8 cellular contexts compared by ENCODE assay signal in the genomic region with DNA sequence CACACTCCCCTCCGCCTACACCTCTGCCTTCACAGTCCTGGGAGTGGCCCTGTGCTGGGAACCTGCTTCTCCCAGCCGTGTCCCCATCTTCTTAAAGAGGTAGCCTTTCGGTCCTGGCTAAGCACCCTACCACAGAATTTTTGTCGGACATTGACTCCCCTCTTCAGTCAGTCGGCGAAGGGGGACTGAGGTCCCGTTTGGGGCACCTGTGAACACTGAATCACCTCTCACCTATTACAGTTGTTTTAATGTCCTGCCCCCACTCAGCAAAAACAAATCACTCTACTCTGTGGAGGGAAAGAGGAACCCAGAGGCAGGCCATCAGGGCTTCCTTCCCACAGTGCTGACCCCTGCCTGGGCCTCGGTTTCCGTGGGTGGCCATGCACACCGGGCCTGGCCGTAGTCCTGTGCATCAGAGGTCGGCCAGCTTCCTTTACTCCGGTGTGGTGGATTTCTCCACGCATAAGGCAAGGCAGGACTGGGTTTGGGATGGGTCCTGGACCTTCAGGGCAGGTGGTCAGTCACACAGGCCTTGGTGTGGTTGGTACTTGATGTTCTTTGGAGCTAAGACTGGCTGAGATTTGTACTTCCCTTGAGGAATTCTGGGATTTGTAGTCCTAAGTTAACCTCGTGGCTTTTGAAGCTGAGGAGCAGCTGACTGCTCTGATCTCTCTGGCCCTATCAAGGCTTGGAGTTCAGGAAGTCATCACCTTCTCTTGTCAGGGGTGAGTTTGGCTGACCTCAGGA. TPM values are rescaled to one million over a fixed set of nuclear protein-coding genes. Genes with fewer than 3 reads are reported as not detected.
A peak's percentile ranks its signal among the peaks of the same experiment; 100 is the strongest.
DNase-seq lines count a peak whose midpoint lies in the region; ATAC-seq, FAIRE-seq and TF ChIP-seq lines count a peak whose summit lies in the region.

No MANE protein-coding gene starts in this region.

- no peaks in the 10 kb centered on the region for H3K27me3 Mint-ChIP-seq in CD8-positive, alpha-beta T cell (ENCODE audit: low read depth)
- no peaks in the 10 kb centered on the region for H3K27me3 Mint-ChIP-seq in central memory CD8-positive, alpha-beta T cell

- peak overlapping the region; percentile 81 for H3K27ac ChIP-seq in CD8-positive, alpha-beta T cell (ENCODE audit: low read depth, low read length)
- peak overlapping the region; percentile 100 for H3K27ac ChIP-seq in smooth muscle cell (ENCODE audit: low read depth)

- H3K36me3 ChIP-seq in CD8-positive, alpha-beta T cell (ENCODE audit: insufficient read depth, low read length): peaks cover 23% of the 10 kb centered on the region
- H3K36me3 ChIP-seq in NT2/D1 (ENCODE audit: insufficient read depth, insufficient read length, low read length) (peaks cover 68% of the 10 kb centered on the region), smooth muscle cell (ENCODE audit: low read depth) (peaks cover 3% of the 10 kb centered on the region)

- H3K4me1 ChIP-seq in CD8-positive, alpha-beta T cell (ENCODE audit: insufficient read depth, low read length): peaks cover 16% of the 10 kb centered on the region
- peaks cover 16% of the 10 kb centered on the region for H3K4me1 ChIP-seq in NT2/D1 (ENCODE audit: insufficient read depth, insufficient read length)
- peaks cover 19% of the 10 kb centered on the region for H3K4me1 ChIP-seq in smooth muscle cell (ENCODE audit: low read depth)

- TF ChIP-seq CTCF in CD8-positive, alpha-beta T cell (IDR thresholded peaks at IDR 0.05): no peak
- TF ChIP-seq CTCF in smooth muscle cell (IDR thresholded peaks at IDR 0.05; ENCODE audit: borderline replicate concordance, insufficient read depth, poor library complexity, severe bottlenecking): no peak

- peak overlapping the region; percentile 95 for H3K4me2 ChIP-seq in smooth muscle cell

- intact Hi-C loops in CD8-positive, alpha-beta T cell (cut with DNase I, micrococcal nuclease): loop anchor here in 1 of 2 experiments (10.0 kb wide), 1 partner anchor 1542 kb away; a partner anchor contains a TSS

- H3K27me3 ChIP-seq in CD8-positive, alpha-beta T cell (ENCODE audit: insufficient read depth, low read length): no peaks in the 10 kb centered on the region
- H3K27me3 ChIP-seq in NT2/D1 (ENCODE audit: insufficient read depth, insufficient read length) (no peaks in the 10 kb centered on the region), smooth muscle cell (ENCODE audit: low read depth) (no peaks in the 10 kb centered on the region)

- peak; percentile 15 for ATAC-seq in CD8-positive, alpha-beta T cell
- ATAC-seq in GM21576 (IDR thresholded peaks at IDR 0.05; ENCODE audit: unreplicated experiment) (peak; percentile 22), HG03460 (IDR thresholded peaks at IDR 0.05; ENCODE audit: unreplicated experiment) (no peak)
- peak; percentile 17 for ATAC-seq in central memory CD8-positive, alpha-beta T cell (replicated peaks; ENCODE audit: extremely low read depth, poor library complexity, severe bottlenecking)

- peaks cover 78% of the 10 kb centered on the region for H4K20me1 ChIP-seq in smooth muscle cell (ENCODE audit: low read depth)

- H3K79me2 ChIP-seq in smooth muscle cell (ENCODE audit: low read depth): peaks cover 15% of the 10 kb centered on the region

- H3K4me3 ChIP-seq in CD8-positive, alpha-beta T cell (ENCODE audit: low read depth, low read length): peak overlapping the region; percentile 63
- H3K4me3 ChIP-seq in NT2/D1 (ENCODE audit: insufficient read length, low read depth) (peak overlapping the region; percentile 90), smooth muscle cell (peak overlapping the region; percentile 88)

- H3F3A ChIP-seq in smooth muscle cell (ENCODE audit: low read depth): peaks cover 26% of the 10 kb centered on the region

- DNase-seq in CD8-positive, alpha-beta T cell: no peak
- DNase-seq in NT2/D1 (ENCODE audit: low read depth, low spot score) (peak; percentile 25), smooth muscle cell (lab: John Stamatoyannopoulos, UW; ENCODE audit: unreplicated experiment) (no peak), SKM-1 treated with dmso at 0.1 percent for 144 hours (lab: John Stamatoyannopoulos, UW; ENCODE audit: unreplicated experiment) (no peak)
- no peak for DNase-seq in central memory CD8-positive, alpha-beta T cell (ENCODE audit: low spot score in 2 of 2)

- H3K9me3 Mint-ChIP-seq in CD8-positive, alpha-beta T cell: no peaks in the 10 kb centered on the region
- no peaks in the 10 kb centered on the region for H3K9me3 Mint-ChIP-seq in central memory CD8-positive, alpha-beta T cell

- no peaks in the 10 kb centered on the region for H3K9me3 ChIP-seq in CD8-positive, alpha-beta T cell (ENCODE audit: low read length)
- H3K9me3 ChIP-seq in NT2/D1 (ENCODE audit: insufficient read depth, low read length) (no peaks in the 10 kb centered on the region), smooth muscle cell (replicated peaks; ENCODE audit: low read depth) (no peaks in the 10 kb centered on the region)

- H3K27ac Mint-ChIP-seq in CD8-positive, alpha-beta T cell: peak overlapping the region; percentile 91
- peak overlapping the region; percentile 74 for H3K27ac Mint-ChIP-seq in central memory CD8-positive, alpha-beta T cell (ENCODE audit: low read depth)

- peak overlapping the region; percentile 90 for H3K4me3 Mint-ChIP-seq in CD8-positive, alpha-beta T cell
- H3K4me3 Mint-ChIP-seq in central memory CD8-positive, alpha-beta T cell: peak overlapping the region; percentile 83

- peaks cover 49% of the 10 kb centered on the region for H3K36me3 Mint-ChIP-seq in CD8-positive, alpha-beta T cell
- peaks cover 42% of the 10 kb centered on the region for H3K36me3 Mint-ChIP-seq in central memory CD8-positive, alpha-beta T cell (ENCODE audit: insufficient read depth)

- H3K9ac ChIP-seq in NT2/D1 (ENCODE audit: insufficient read length, low read depth) (peak overlapping the region; percentile 96), smooth muscle cell (ENCODE audit: low read depth) (peak overlapping the region; percentile 97)

- POLR2A ChIA-PET in CD8-positive, alpha-beta T cell (lab: Charles Lee): interaction anchor here (1.0 kb wide), 1 partner anchor 23 kb away, joined by 3 read pairs; no protein-coding TSS in a partner anchor

- FAIRE-seq in islet of Langerhans (lab: Jason Lieb, UNC): peak; percentile 53

- CTCF ChIA-PET in CD8-positive, alpha-beta T cell (lab: Charles Lee): interaction anchor here (1.2 kb wide), 1 partner anchor 205 kb away, joined by 5 read pairs; no protein-coding TSS in a partner anchor

- 25% methylated on average over 15 of the region's 15 CpGs for WGBS in smooth muscle cell (ENCODE audit: low lambda C conversion rate)

- no peak overlapping the region for H2AFZ ChIP-seq in smooth muscle cell (ENCODE audit: low read depth)

- H3K4me1 Mint-ChIP-seq in CD8-positive, alpha-beta T cell (ENCODE audit: low read depth): peaks cover 25% of the 10 kb centered on the region
- H3K4me1 Mint-ChIP-seq in central memory CD8-positive, alpha-beta T cell: peaks cover 52% of the 10 kb centered on the region

RNA-seq across cellular contexts. Expression of a gene that starts 0.7 kb away (rescaled TPM):
- total RNA-seq in CD8-positive, alpha-beta T cell: 10 to 100 TPM in 1 of 2 experiments, 1 to 10 TPM in 1; 9.8 to 11.1 TPM
- total RNA-seq in smooth muscle cell: 13.6 and 20.2 TPM in 2 replicates
- 15.3 and 15.8 TPM in 2 replicates for polyA plus RNA-seq in smooth muscle cell

RNA-seq across cellular contexts. Expression of a gene that starts 22.3 kb away (rescaled TPM):
- 100 to 1,000 TPM; 220 to 235 TPM for total RNA-seq in CD8-positive, alpha-beta T cell
- total RNA-seq in smooth muscle cell: 148 and 198 TPM in 2 replicates
- 171 and 213 TPM in 2 replicates for polyA plus RNA-seq in smooth muscle cell

RNA-seq across cellular contexts. Expression of a gene that starts 24.7 kb away (rescaled TPM):
- total RNA-seq in CD8-positive, alpha-beta T cell: 1 to 10 TPM; 2.7 to 3.9 TPM
- 2.3 and 4.1 TPM in 2 replicates for total RNA-seq in smooth muscle cell
- polyA plus RNA-seq in smooth muscle cell: 4.5 and 6.5 TPM in 2 replicates

RNA-seq across cellular contexts. Expression of a gene that starts 24.9 kb away (rescaled TPM):
- total RNA-seq in CD8-positive, alpha-beta T cell: 10 to 100 TPM; 15.6 to 18.4 TPM
- total RNA-seq in smooth muscle cell: 87.0 and 154 TPM in 2 replicates
- 64.6 and 77.9 TPM in 2 replicates for polyA plus RNA-seq in smooth muscle cell

RNA-seq across cellular contexts. Expression of a gene that starts 37.6 kb away (rescaled TPM):
- total RNA-seq in CD8-positive, alpha-beta T cell: 100 to 1,000 TPM; 168 to 174 TPM
- 303 and 315 TPM in 2 replicates for total RNA-seq in smooth muscle cell
- polyA plus RNA-seq in smooth muscle cell: 356 and 400 TPM in 2 replicates
